In the genomic region with DNA sequence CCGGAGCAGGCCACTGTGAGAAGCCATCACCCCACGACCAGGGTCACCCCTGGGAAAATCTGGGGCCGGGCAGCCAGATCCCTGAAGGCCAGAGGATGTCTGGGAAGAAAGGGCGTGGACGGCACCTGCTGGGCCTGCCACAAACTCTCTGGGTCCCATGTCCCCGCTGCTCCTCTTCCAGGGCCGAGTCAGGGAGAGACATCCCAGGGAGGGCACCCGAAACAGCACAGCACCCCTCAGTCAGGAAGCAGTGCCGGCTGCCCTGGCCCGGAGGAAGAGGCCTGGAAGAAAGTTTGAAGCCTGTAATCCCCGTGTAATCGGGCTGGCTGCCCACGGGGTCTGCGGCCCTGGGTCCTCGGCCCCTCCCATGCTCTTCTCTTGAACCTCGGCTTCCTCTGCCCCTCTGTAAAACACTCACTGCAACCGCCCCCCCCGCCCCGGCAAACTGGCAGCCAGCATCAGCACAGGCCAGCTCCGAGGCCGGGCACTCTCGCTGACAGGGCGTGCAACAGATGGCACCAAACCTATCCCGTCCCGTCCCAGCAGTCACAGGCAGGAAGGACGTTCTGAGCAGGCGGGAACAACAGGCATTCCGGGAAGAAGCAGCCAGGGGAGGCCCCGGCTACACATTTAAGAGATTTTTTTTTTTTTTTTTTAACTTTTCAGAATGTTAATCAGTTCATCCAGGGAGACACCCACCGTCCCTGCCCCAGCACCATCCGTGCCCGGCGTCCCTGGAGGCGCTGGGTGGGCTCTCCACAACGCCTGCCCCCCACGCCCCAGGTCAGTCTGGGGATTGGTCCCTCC, we compare ENCODE assay signal across 8 cellular contexts. TPM values are rescaled to one million over a fixed set of nuclear protein-coding genes. Genes with fewer than 3 reads are reported as not detected.
DNase-seq lines count a peak whose midpoint lies in the region; ATAC-seq and TF ChIP-seq lines count a peak whose summit lies in the region.

No MANE protein-coding gene starts in this region.

- H3K27ac ChIP-seq in BLaER1 treated with 17β-estradiol and CSF1 and Interleukin-3, amounts not matched to agents 10 nM and 100 nM, result peak overlapping the region; percentile 82 to 94 (median 91)
- peak overlapping the region; percentile 93 to 94 for H3K27ac ChIP-seq in ascending aorta
- H3K27ac ChIP-seq in hepatocyte, result peak overlapping the region; percentile 91

- H2AFZ ChIP-seq in hepatocyte, result no peak overlapping the region

- peaks cover 71 to 89% (median 88%) of the 10 kb centered on the region in 10 experiments for H3K4me1 ChIP-seq in BLaER1 treated with 17β-estradiol and CSF1 and Interleukin-3, amounts not matched to agents 10 nM and 100 nM
- H3K4me1 ChIP-seq in ascending aorta (peaks cover 0 to 12% of the 10 kb centered on the region in 2 donors), hepatocyte (ENCODE audit: insufficient read depth) (peaks cover 19% of the 10 kb centered on the region)

- no peak for DNase-seq in LNCaP clone FGC (ENCODE audit: low read depth)
- peak in 1 of 2 donors; percentile 87 for DNase-seq in ascending aorta (ENCODE audit: low spot score in 2 of 2)
- peak; percentile 68 for DNase-seq in hepatocyte (ENCODE audit: low spot score)
- no peak for DNase-seq in retinal pigment epithelial cell (ENCODE audit: low read depth)
- DNase-seq in NCI-H2227 (lab: John Stamatoyannopoulos, UW; ENCODE audit: unreplicated experiment), result no peak

- peaks cover 0 to 25% (median 5%) of the 10 kb centered on the region in 11 experiments; a peak in 11 of 22 replicates for H3K36me3 ChIP-seq in BLaER1 treated with 17β-estradiol and CSF1 and Interleukin-3, amounts not matched to agents 10 nM and 100 nM
- H3K36me3 ChIP-seq in ascending aorta (peaks cover 0 to 8% of the 10 kb centered on the region in 2 donors), hepatocyte (replicated peaks; ENCODE audit: insufficient read depth, low read depth) (no peaks in the 10 kb centered on the region)

- peak overlapping the region; percentile 93 to 99 (median 97) for H3K4me2 ChIP-seq in BLaER1 treated with 17β-estradiol and CSF1 and Interleukin-3, amounts not matched to agents 10 nM and 100 nM
- H3K4me2 ChIP-seq in hepatocyte, result peak overlapping the region; percentile 99

- peak overlapping the region; percentile 88 to 96 (median 90) for H3K9ac ChIP-seq in BLaER1 treated with 17β-estradiol and CSF1 and Interleukin-3, amounts not matched to agents 10 nM and 100 nM

- TF ChIP-seq CTCF in LNCaP clone FGC (IDR thresholded peaks at IDR 0.05; ENCODE audit: control insufficient read depth, extremely low read depth, insufficient read depth) (no peak), ascending aorta (IDR thresholded peaks at IDR 0.05) (no peak), hepatocyte (IDR thresholded peaks at IDR 0.05; ENCODE audit: poor library complexity) (no peak), retinal pigment epithelial cell (conservative IDR thresholded peaks at IDR 0.05; ENCODE audit: low read depth, low read length) (no peak)

- H3K9me3 ChIP-seq in BLaER1 treated with 17β-estradiol and CSF1 and Interleukin-3, amounts not matched to agents 10 nM and 100 nM (replicated peaks in 1 of 11), result no peaks in the 10 kb centered on the region
- H3K9me3 ChIP-seq in ascending aorta (no peaks in the 10 kb centered on the region), hepatocyte (ENCODE audit: low read depth) (no peaks in the 10 kb centered on the region)

- H3K9me2 ChIP-seq in hepatocyte (replicated peaks; ENCODE audit: insufficient read depth), result no peaks in the 10 kb centered on the region

- H3K79me2 ChIP-seq in hepatocyte, result peaks cover 63% of the 10 kb centered on the region

- peaks cover 50 to 57% (median 54%) of the 10 kb centered on the region in 11 experiments for H4K20me1 ChIP-seq in BLaER1 treated with 17β-estradiol and CSF1 and Interleukin-3, amounts not matched to agents 10 nM and 100 nM
- H4K20me1 ChIP-seq in hepatocyte (ENCODE audit: insufficient read depth, poor library complexity, severe bottlenecking), result peaks cover 5% of the 10 kb centered on the region

- intact Hi-C loops in ascending aorta (cut with DNase I), result loop anchor here (1.0 to 2.0 kb wide), 3 partner anchors 17 to 66 kb away; a partner anchor contains a TSS

- ATAC-seq in HG02759 (IDR thresholded peaks at IDR 0.05; ENCODE audit: unreplicated experiment), result no peak
- no peak for ATAC-seq in GM18873 (IDR thresholded peaks at IDR 0.05; ENCODE audit: low FRiP score, unreplicated experiment)

- WGBS in hepatocyte (ENCODE audit: low lambda C conversion rate, missing lambda C conversion rate), result 22% methylated on average over 33 of the region's 36 CpGs

- H3K4me3 ChIP-seq in BLaER1 treated with 17β-estradiol and CSF1 and Interleukin-3, amounts not matched to agents 10 nM and 100 nM, result peak overlapping the region; percentile 75 to 94 (median 82)
- H3K4me3 ChIP-seq in LNCaP clone FGC (ENCODE audit: low read depth, low read length), result peak overlapping the region; percentile 75
- H3K4me3 ChIP-seq in ascending aorta, result peak overlapping the region; percentile 87 to 93
- H3K4me3 ChIP-seq in hepatocyte, result peak overlapping the region; percentile 88
- H3K4me3 ChIP-seq in retinal pigment epithelial cell (ENCODE audit: low read length), result peak overlapping the region; percentile 80

- no peaks in the 10 kb centered on the region for H3K27me3 ChIP-seq in BLaER1 treated with 17β-estradiol and CSF1 and Interleukin-3, amounts not matched to agents 10 nM and 100 nM
- H3K27me3 ChIP-seq in ascending aorta (no peaks in the 10 kb centered on the region), hepatocyte (no peaks in the 10 kb centered on the region)

RNA-seq across cellular contexts. Expression of a gene that starts 1.5 kb away (rescaled TPM):
- total RNA-seq in ascending aorta (120 TPM), hepatocyte (15.2 and 15.6 TPM in 2 replicates)
- polyA plus RNA-seq in hepatocyte, result 12.7 and 16.2 TPM in 2 replicates

RNA-seq across cellular contexts. Expression of a gene that starts 33.0 kb away (rescaled TPM):
- 104 TPM for total RNA-seq in ascending aorta
- total RNA-seq in hepatocyte, result 48.9 and 53.3 TPM in 2 replicates
- polyA plus RNA-seq in hepatocyte, result 73.8 and 76.6 TPM in 2 replicates
